8 cellular contexts compared by ENCODE assay signal in genomic region chr4:104890598-104890997, GRCh38.
"Had no signal": no experiment of that assay in that cellular context is flagged by ENCODE, and none has a peak within 500 bp of the region (broad histone marks: within the 10 kb centered on the region; RNA-seq: fewer than 3 reads in every experiment).

No MANE protein-coding gene starts in this region.

- H3K4me3 ChIP-seq: GM12878 had no signal

- DNase-seq: GDM1, GF-D8 had no signal

- FAIRE-seq: G401.6, GM12878, GM12891, GM12892, GM18507, GM19239 had no signal

- ATAC-seq: GM12878 had no signal
